In genomic region chr3:184284696-184285095, GRCh38 we compare ENCODE assay signal across 8 cellular contexts. TPM values are rescaled to one million over a fixed set of nuclear protein-coding genes. Genes with fewer than 3 reads are reported as not detected.
DNase-seq lines count a peak whose midpoint lies in the region; ATAC-seq, FAIRE-seq and TF ChIP-seq lines count a peak whose summit lies in the region.

No MANE protein-coding gene starts in this region.

- peaks cover 7% of the 10 kb centered on the region for H3K27me3 ChIP-seq in HL-60 (ENCODE audit: insufficient read depth, poor library complexity, severe bottlenecking)

- ATAC-seq in HG03139 (IDR thresholded peaks at IDR 0.05; ENCODE audit: unreplicated experiment) = no peak
- no peak for ATAC-seq in HG03469 (IDR thresholded peaks at IDR 0.05; ENCODE audit: unreplicated experiment)

- DNase-seq in Calu3 (peak; percentile 76), HL-60 (ENCODE audit: low read depth in 1 of 2, low spot score in 1 of 2) (peak; percentile 54 to 62), NCI-H82 (lab: John Stamatoyannopoulos, UW) (peak; percentile 90), astrocyte of the cerebellum (ENCODE audit: low read depth) (peak; percentile 29), urothelium cell line (ENCODE audit: low spot score) (peak; percentile 62)

- in situ Hi-C loops in astrocyte of the cerebellum (cut with HindIII; ENCODE audit: low sequenced_read_pairs) = no loop called here

- CTCF ChIA-PET in Calu3 (lab: Charles Lee) = interaction anchor here (1.0 to 1.4 kb wide), 2 partner anchors 57 to 389 kb away, joined by 3 to 6 read pairs; no protein-coding TSS in a partner anchor

- BruUV-seq in Calu3 (replicated peaks; lab: Mats Ljungman, UMichigan) = no TSS peak

- H3K27ac ChIP-seq in HL-60 (replicated peaks) = no peak overlapping the region

- peaks cover 79% of the 10 kb centered on the region for H3K27me3 Mint-ChIP-seq in Calu3 (ENCODE audit: unreplicated experiment)

- no peaks in the 10 kb centered on the region for H3K36me3 Mint-ChIP-seq in Calu3 (ENCODE audit: insufficient read depth, unreplicated experiment)

- no peaks in the 10 kb centered on the region for H3K9me3 Mint-ChIP-seq in Calu3 (ENCODE audit: low read depth, unreplicated experiment)

- no peak overlapping the region for H3K27ac Mint-ChIP-seq in Calu3 (ENCODE audit: unreplicated experiment)

- H3K4me3 ChIP-seq in HL-60 (replicated peaks; ENCODE audit: insufficient read depth, low read length) (no peak overlapping the region), astrocyte of the cerebellum (ENCODE audit: low read depth, low read length) (no peak overlapping the region)

- intact Hi-C loops in Calu3 (cut with micrococcal nuclease; ENCODE audit: unreplicated experiment) = loop anchor here (5.0 kb wide), 1 partner anchor 242 kb away; no protein-coding TSS in a partner anchor

- no peaks in the 10 kb centered on the region for H3K4me1 Mint-ChIP-seq in Calu3 (ENCODE audit: low read depth, unreplicated experiment)

- TF ChIP-seq CTCF in Calu3 (IDR thresholded peaks at IDR 0.05; ENCODE audit: unreplicated experiment) (peak; percentile 36), HL-60 (IDR thresholded peaks at IDR 0.05; ENCODE audit: insufficient read depth, low read length) (peak; percentile 4), astrocyte of the cerebellum (IDR thresholded peaks at IDR 0.05; ENCODE audit: low read depth, low read length, missing control alignments) (peak; percentile 38)

- no peak overlapping the region for H3K4me3 Mint-ChIP-seq in Calu3 (ENCODE audit: low read depth, unreplicated experiment)

- FAIRE-seq in islet of Langerhans (lab: Jason Lieb, UNC) (peak; percentile 5), urothelium cell line (lab: Jason Lieb, UNC) (no peak)

RNA-seq across cellular contexts. Expression of gene ECE2, which starts 8.9 kb away (rescaled TPM):
- total RNA-seq in Calu3 (2022) = not detected in 2 replicates

RNA-seq across cellular contexts. Expression of gene PSMD2, which starts 14.3 kb away (rescaled TPM):
- 513 and 530 TPM in 2 replicates for total RNA-seq in Calu3 (2022)

RNA-seq across cellular contexts. Expression of gene CAMK2N2, which starts 23.3 kb away (rescaled TPM):
- total RNA-seq in Calu3 (2022) = 3.3 and 3.6 TPM in 2 replicates

RNA-seq across cellular contexts. Expression of gene EIF4G1, which starts 29.7 kb away (rescaled TPM):
- total RNA-seq in Calu3 (2022) = 662 and 673 TPM in 2 replicates

RNA-seq across cellular contexts. Expression of gene EEF1AKMT4, which starts 35.2 kb away (rescaled TPM):
- total RNA-seq in Calu3 (2022) = 11.2 and 11.6 TPM in 2 replicates

Comparison
In these comparisons a context has a peak if more than half of its experiments do, and no peak if none do; other contexts are left out.
1. DNase-seq: peak in every context shown above with its lines; median percentile 90 in NCI-H82; 76 in Calu3; 62 in urothelium cell line; 58 in HL-60; 29 in astrocyte of the cerebellum.